ENCODE assay signal across 8 cellular contexts in the genomic region with DNA sequence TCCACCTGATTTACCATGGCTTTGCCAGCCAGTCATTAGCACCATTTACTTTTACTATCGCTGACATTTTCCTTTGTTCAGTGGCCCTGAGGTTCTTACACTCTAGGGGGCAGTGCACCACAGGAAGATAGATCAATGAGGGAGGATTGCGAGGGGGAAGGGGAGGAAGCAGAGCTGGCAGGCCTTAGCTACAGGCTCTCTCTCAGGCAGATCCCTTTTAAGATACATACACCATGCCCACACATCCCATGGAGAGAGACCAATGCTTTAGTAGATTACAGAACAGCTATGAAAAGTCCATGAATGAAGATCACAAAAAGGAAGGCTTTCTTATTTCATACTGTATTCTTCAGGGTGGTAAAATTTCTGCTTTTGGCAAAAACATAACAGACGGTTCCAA. TPM values are rescaled to one million over a fixed set of nuclear protein-coding genes. Genes with fewer than 3 reads are reported as not detected.
A peak's percentile ranks its signal among the peaks of the same experiment; 100 is the strongest.
DNase-seq lines count a peak whose midpoint lies in the region; ATAC-seq and TF ChIP-seq lines count a peak whose summit lies in the region.

No MANE protein-coding gene starts in this region.

- peak overlapping the region in 1 of 59 donors; percentile 1 for H3K4me3 ChIP-seq in dorsolateral prefrontal cortex

- H3K27me3 ChIP-seq in dorsolateral prefrontal cortex, result no peaks in the 10 kb centered on the region

- TF ChIP-seq CTCF in dorsolateral prefrontal cortex (IDR thresholded peaks at IDR 0.05 in 54 of 56, conservative IDR thresholded peaks at IDR 0.05 in 2 of 56; ENCODE audit: low read depth in 1 of 56, partially characterized antibody in 56 of 56), result peak; percentile 47 to 92 (median 84)

- DNase-seq in C1 segment of cervical spinal cord (lab: John Stamatoyannopoulos, UW) (peak in 12 of 14 donors; percentile 15 to 70 (median 42)), GM19240 (ENCODE audit: insufficient read length, low spot score) (peak; percentile 50), NCI-H460 (ENCODE audit: extremely low read depth, low read depth) (peak; percentile 54), dorsolateral prefrontal cortex (peak; percentile 34 to 85 (median 69)), lung microvascular endothelial cell (ENCODE audit: low read depth in 2 of 2) (peak; percentile 89 to 93)
- peak; percentile 90 for DNase-seq in activated CD4-positive, alpha-beta T cell treated with anti-CD3 and anti-CD28 coated beads, Interleukin-2, amount 10 ng/mL, durations not matched to agents 24 days and 14 days

- H3K27me3 Mint-ChIP-seq in activated CD4-positive, alpha-beta T cell treated with anti-CD3 and anti-CD28 coated beads, Interleukin-2, amount 10 ng/mL, durations not matched to agents 24 days and 14 days, result no peaks in the 10 kb centered on the region
- H3K27me3 Mint-ChIP-seq in stimulated activated memory B cell treated with anti-CD40 and anti-IgM and Interleukin-4, amounts not matched to agents 10 μg/mL and 1 μg/mL and 100 μg/mL, for 72 hours, result no peaks in the 10 kb centered on the region

- peaks cover 4% of the 10 kb centered on the region for H3K4me1 Mint-ChIP-seq in activated CD4-positive, alpha-beta T cell treated with anti-CD3 and anti-CD28 coated beads, Interleukin-2, amount 10 ng/mL, durations not matched to agents 24 days and 14 days
- peaks cover 14% of the 10 kb centered on the region for H3K4me1 Mint-ChIP-seq in stimulated activated memory B cell treated with anti-CD40 and anti-IgM and Interleukin-4, amounts not matched to agents 10 μg/mL and 1 μg/mL and 100 μg/mL, for 72 hours

- peak overlapping the region; percentile 73 for H3K27ac Mint-ChIP-seq in activated CD4-positive, alpha-beta T cell treated with anti-CD3 and anti-CD28 coated beads, Interleukin-2, amount 10 ng/mL, durations not matched to agents 24 days and 14 days
- no peak overlapping the region for H3K27ac Mint-ChIP-seq in stimulated activated memory B cell treated with anti-CD40 and anti-IgM and Interleukin-4, amounts not matched to agents 10 μg/mL and 1 μg/mL and 100 μg/mL, for 72 hours

- peak; percentile 87 for ATAC-seq in HG03354 (IDR thresholded peaks at IDR 0.05; ENCODE audit: poor library complexity, severe bottlenecking, unreplicated experiment)
- peak; percentile 79 for ATAC-seq in stimulated activated memory B cell treated with anti-CD40 and anti-IgM and Interleukin-4, amounts not matched to agents 10 μg/mL and 1 μg/mL and 100 μg/mL, for 72 hours

- intact Hi-C loops in activated CD4-positive, alpha-beta T cell treated with anti-CD3 and anti-CD28 coated beads, Interleukin-2, amount 10 ng/mL, durations not matched to agents 24 days and 14 days (cut with micrococcal nuclease), result loop anchor here (1.0 to 5.0 kb wide), 4 partner anchors 84 to 582 kb away; a partner anchor contains a TSS
- intact Hi-C loops in dorsolateral prefrontal cortex (cut with DNase I), result loop anchor here (2.0 to 10.0 kb wide), 9 partner anchors 43 to 842 kb away; a partner anchor contains a TSS

- H3K36me3 Mint-ChIP-seq in activated CD4-positive, alpha-beta T cell treated with anti-CD3 and anti-CD28 coated beads, Interleukin-2, amount 10 ng/mL, durations not matched to agents 24 days and 14 days (ENCODE audit: low read depth), result peaks cover 48% of the 10 kb centered on the region
- H3K36me3 Mint-ChIP-seq in stimulated activated memory B cell treated with anti-CD40 and anti-IgM and Interleukin-4, amounts not matched to agents 10 μg/mL and 1 μg/mL and 100 μg/mL, for 72 hours, result peaks cover 23% of the 10 kb centered on the region

- no peaks in the 10 kb centered on the region for H3K9me3 Mint-ChIP-seq in activated CD4-positive, alpha-beta T cell treated with anti-CD3 and anti-CD28 coated beads, Interleukin-2, amount 10 ng/mL, durations not matched to agents 24 days and 14 days
- no peaks in the 10 kb centered on the region for H3K9me3 Mint-ChIP-seq in stimulated activated memory B cell treated with anti-CD40 and anti-IgM and Interleukin-4, amounts not matched to agents 10 μg/mL and 1 μg/mL and 100 μg/mL, for 72 hours

- H3K27ac ChIP-seq in dorsolateral prefrontal cortex, result peak overlapping the region in 44 of 59 donors; percentile 3 to 75 (median 44)

- no peak overlapping the region for H3K4me3 Mint-ChIP-seq in activated CD4-positive, alpha-beta T cell treated with anti-CD3 and anti-CD28 coated beads, Interleukin-2, amount 10 ng/mL, durations not matched to agents 24 days and 14 days
- no peak overlapping the region for H3K4me3 Mint-ChIP-seq in stimulated activated memory B cell treated with anti-CD40 and anti-IgM and Interleukin-4, amounts not matched to agents 10 μg/mL and 1 μg/mL and 100 μg/mL, for 72 hours

RNA-seq across cellular contexts. Expression of a gene that starts 47.4 kb away (rescaled TPM):
- total RNA-seq in NCI-H460 (2014; rRNA removed; shearing (Covaris generic)), result 9.2 and 11.5 TPM in 2 replicates
- 16.5 and 22.7 TPM in 2 replicates for polyA plus RNA-seq in NCI-H460 (2014; cell fraction: nucleus; rRNA removed)
- 33.3 and 35.1 TPM in 2 replicates for total RNA-seq in activated CD4-positive, alpha-beta T cell treated with anti-CD3 and anti-CD28 coated beads, Interleukin-2, amount 10 ng/mL, durations not matched to agents 24 days and 14 days
- 10 to 100 TPM; 39.9 to 93.6 (median 55.5) TPM for total RNA-seq in dorsolateral prefrontal cortex
- total RNA-seq in lung microvascular endothelial cell, result 59.1 and 69.2 TPM in 2 replicates

RNA-seq across cellular contexts. Expression of a gene that starts 53.6 kb away (rescaled TPM):
- 0.27 TPM in 1 of 2 replicates, not detected in the other for total RNA-seq in NCI-H460 (2014; rRNA removed; shearing (Covaris generic))
- polyA plus RNA-seq in NCI-H460 (2014; cell fraction: nucleus; rRNA removed), result 0.14 TPM in 1 of 2 replicates, not detected in the other
- total RNA-seq in activated CD4-positive, alpha-beta T cell treated with anti-CD3 and anti-CD28 coated beads, Interleukin-2, amount 10 ng/mL, durations not matched to agents 24 days and 14 days, result not detected in 2 replicates
- 1 to 10 TPM in 2 of 120 experiments, under 1 TPM in 56, not detected in 62; 0.11 to 1.2 (median 0.28) TPM for total RNA-seq in dorsolateral prefrontal cortex
- under 0.01 TPM in 2 replicates for total RNA-seq in lung microvascular endothelial cell
